In genomic region chr11:61161190-61162091, GRCh38 we compare ENCODE assay signal across 8 cellular contexts. TPM values are rescaled to one million over a fixed set of nuclear protein-coding genes. Genes with fewer than 3 reads are reported as not detected.
A peak's percentile ranks its signal among the peaks of the same experiment; 100 is the strongest.
DNase-seq lines count a peak whose midpoint lies in the region; ATAC-seq and TF ChIP-seq lines count a peak whose summit lies in the region.

VPS37C (minus strand) TSS chr11:61161426; CDS start chr11:61138829, 22,597 bp downstream.

- H3K27ac Mint-ChIP-seq in activated naive CD4-positive, alpha-beta T cell treated with anti-CD3 and anti-CD28 coated beads, Interleukin-2, amount 50 U/mL, for 24 hours, result peak within 1 kb of the TSS; percentile 94

- peak within 1 kb of the TSS; percentile 75 for H3K4me3 ChIP-seq in NB4 (ENCODE audit: low read depth, low read length)
- peak within 1 kb of the TSS; percentile 94 for H3K4me3 ChIP-seq in SK-N-MC
- H3K4me3 ChIP-seq in suprapubic skin, result peak within 1 kb of the TSS; percentile 72

- H3K36me3 Mint-ChIP-seq in activated naive CD4-positive, alpha-beta T cell treated with anti-CD3 and anti-CD28 coated beads, Interleukin-2, amount 50 U/mL, for 24 hours, result peaks cover 2% of the 10 kb centered on the region

- peak within 1 kb of the TSS; percentile 91 for H3K9ac ChIP-seq in SK-N-MC (ENCODE audit: insufficient read length)

- DNase-seq in GM10248 (ENCODE audit: extremely low spot score), result peak; percentile 96
- DNase-seq in NB4 (ENCODE audit: low read depth), result peak; percentile 95
- DNase-seq in SK-N-MC (ENCODE audit: low read depth, low spot score), result no peak
- DNase-seq in germinal center (ENCODE audit: low spot score), result peak; percentile 97
- peak; percentile 86 for DNase-seq in occipital lobe (lab: John Stamatoyannopoulos, UW)
- peak; percentile 92 to 93 for DNase-seq in suprapubic skin (ENCODE audit: low spot score in 2 of 2)

- POLR2A ChIA-PET in GM10248 (lab: Yijun Ruan, JAX), result interaction anchor here (0.5 to 0.6 kb wide), 2 partner anchors 19 to 212 kb away, joined by 4 to 10 read pairs; no protein-coding TSS in a partner anchor

- peaks cover 45% of the 10 kb centered on the region for H3K4me1 ChIP-seq in suprapubic skin

- no peaks in the 10 kb centered on the region for H3K27me3 ChIP-seq in suprapubic skin

- WGBS in suprapubic skin, result 1% methylated on average over 19 of the region's 85 CpGs

- H3K4me1 Mint-ChIP-seq in activated naive CD4-positive, alpha-beta T cell treated with anti-CD3 and anti-CD28 coated beads, Interleukin-2, amount 50 U/mL, for 24 hours, result peaks cover 59% of the 10 kb centered on the region

- CTCF ChIA-PET in GM10248 (lab: Yijun Ruan, JAX), result interaction anchor here (1.0 to 4.7 kb wide), 3 partner anchors 8 to 12 kb away, joined by 3 to 27 read pairs (median 3); no protein-coding TSS in a partner anchor

- H3K9me3 ChIP-seq in SK-N-MC (ENCODE audit: low read depth, low read length) (no peaks in the 10 kb centered on the region), suprapubic skin (no peaks in the 10 kb centered on the region)

- TF ChIP-seq CTCF in GM10248 (IDR thresholded peaks at IDR 0.05; ENCODE audit: control extremely low read depth, extremely low read depth, low read depth, missing control alignments) (peak; percentile 3), NB4 (IDR thresholded peaks at IDR 0.05; ENCODE audit: low read depth, low read length) (no peak), suprapubic skin (IDR thresholded peaks at IDR 0.05) (peak in 1 of 2 donors; percentile 15)

- peak; percentile 76 for ATAC-seq in HG02571 (IDR thresholded peaks at IDR 0.05; ENCODE audit: unreplicated experiment)

- H3K27me3 Mint-ChIP-seq in activated naive CD4-positive, alpha-beta T cell treated with anti-CD3 and anti-CD28 coated beads, Interleukin-2, amount 50 U/mL, for 24 hours, result no peaks in the 10 kb centered on the region

- TF ChIP-seq EP300 in suprapubic skin (IDR thresholded peaks at IDR 0.05), result no peak

- H3K4me3 Mint-ChIP-seq in activated naive CD4-positive, alpha-beta T cell treated with anti-CD3 and anti-CD28 coated beads, Interleukin-2, amount 50 U/mL, for 24 hours, result peak within 1 kb of the TSS; percentile 95

- no peaks in the 10 kb centered on the region for H3K9me3 Mint-ChIP-seq in activated naive CD4-positive, alpha-beta T cell treated with anti-CD3 and anti-CD28 coated beads, Interleukin-2, amount 50 U/mL, for 24 hours

- H3K27ac ChIP-seq in SK-N-MC (peak within 1 kb of the TSS; percentile 87), suprapubic skin (peak within 1 kb of the TSS; percentile 96)

- H3K36me3 ChIP-seq in SK-N-MC (ENCODE audit: insufficient read depth, low read length) (peaks cover 13% of the 10 kb centered on the region), suprapubic skin (no peaks in the 10 kb centered on the region)

- TF ChIP-seq POLR2A in NB4 (IDR thresholded peaks at IDR 0.05; ENCODE audit: extremely low read depth, insufficient read length), result peak; percentile 93
- TF ChIP-seq POLR2A in suprapubic skin (IDR thresholded peaks at IDR 0.05), result peak; percentile 33 to 51

RNA-seq across cellular contexts. Expression of gene VPS37C, which starts in this region (rescaled TPM):
- total RNA-seq in occipital lobe, result 4.5 TPM
- 10 to 100 TPM; 26.4 to 36.3 (median 35.7) TPM for total RNA-seq in suprapubic skin
